In the genomic region with DNA sequence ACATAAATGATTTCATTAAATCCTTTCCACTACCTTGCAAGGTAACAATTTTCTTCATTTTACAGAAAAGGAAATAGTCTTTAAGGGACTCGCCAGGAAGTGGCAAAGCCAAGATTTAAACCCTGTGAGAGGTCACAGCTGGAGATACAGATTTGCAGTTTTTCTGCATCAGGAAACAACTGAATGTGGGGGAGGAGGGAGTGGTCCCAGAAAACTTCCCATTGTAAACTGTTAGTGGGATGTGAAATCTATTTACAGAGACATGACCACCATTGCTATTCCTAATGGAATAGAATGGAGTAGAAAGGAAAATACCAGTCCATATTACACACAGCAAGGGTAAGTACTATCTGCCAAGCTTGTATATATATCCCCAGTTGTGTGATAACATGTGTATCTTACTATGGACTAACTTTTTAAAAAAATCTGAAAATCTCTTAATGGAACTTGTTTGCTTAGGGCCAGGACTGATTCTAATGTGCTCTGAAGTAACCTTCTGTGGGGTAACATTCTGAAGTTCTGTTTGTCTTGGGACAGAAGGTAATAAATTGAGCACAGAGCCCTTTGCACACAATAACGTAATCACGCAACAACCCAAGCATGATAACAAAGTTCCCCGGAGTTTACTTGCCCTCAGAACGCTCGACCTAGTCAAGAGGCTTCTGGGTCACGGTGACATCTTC, we compare ENCODE assay signal across 14 cellular contexts. TPM values are rescaled to one million over a fixed set of nuclear protein-coding genes. Genes with fewer than 3 reads are reported as not detected.
A peak's percentile ranks its signal among the peaks of the same experiment; 100 is the strongest.
DNase-seq lines count a peak whose midpoint lies in the region; ATAC-seq and TF ChIP-seq lines count a peak whose summit lies in the region.
"Had no signal": no experiment of that assay in that cellular context is flagged by ENCODE, and none has a peak within 500 bp of the region (broad histone marks: within the 10 kb centered on the region; RNA-seq: fewer than 3 reads in every experiment).

No MANE protein-coding gene starts in this region.

- no peaks in the 10 kb centered on the region for H3K79me2 ChIP-seq in neural progenitor cell (ENCODE audit: low read depth)

- no peaks in the 10 kb centered on the region for H4K20me1 ChIP-seq in neural progenitor cell (ENCODE audit: low read depth)

- peaks cover 35% of the 10 kb centered on the region for H3K27me3 Mint-ChIP-seq in activated naive CD4-positive, alpha-beta T cell treated with anti-CD3 and anti-CD28 coated beads, Interleukin-2, amount 10 ng/mL, durations not matched to agents 7 days and 5 days
- no peaks in the 10 kb centered on the region for H3K27me3 Mint-ChIP-seq in activated naive CD4-positive, alpha-beta T cell treated with anti-CD3 and anti-CD28 coated beads for 36 hours (ENCODE audit: low read depth)
- H3K27me3 Mint-ChIP-seq in neural progenitor cell (ENCODE audit: insufficient read depth, low read depth) = peaks cover 12% of the 10 kb centered on the region

- no peak overlapping the region for H3K9ac ChIP-seq in neural progenitor cell

- no peak overlapping the region for H3K27ac ChIP-seq in neural progenitor cell
- peak overlapping the region in 1 of 2 donors; percentile 66 for H3K27ac ChIP-seq in aorta (ENCODE audit: low read depth in 1 of 2, low read length in 2 of 2)
- H3K27ac ChIP-seq: WERI-Rb-1 had no signal

- TF ChIP-seq CTCF in fibroblast of the aortic adventitia (IDR thresholded peaks at IDR 0.05; ENCODE audit: insufficient read depth, low read length) (no peak), neural progenitor cell (IDR thresholded peaks at IDR 0.05) (no peak)

- peak overlapping the region; percentile 12 for H3K4me2 ChIP-seq in neural progenitor cell

- H3K4me1 Mint-ChIP-seq in activated naive CD4-positive, alpha-beta T cell treated with anti-CD3 and anti-CD28 coated beads, Interleukin-2, amount 10 ng/mL, durations not matched to agents 7 days and 5 days = peaks cover 48% of the 10 kb centered on the region
- peaks cover 13% of the 10 kb centered on the region for H3K4me1 Mint-ChIP-seq in activated naive CD4-positive, alpha-beta T cell treated with anti-CD3 and anti-CD28 coated beads for 36 hours (ENCODE audit: low read depth)
- H3K4me1 Mint-ChIP-seq in neural progenitor cell = peaks cover 48% of the 10 kb centered on the region

- H3K4me1 ChIP-seq in neural progenitor cell = peaks cover 40% of the 10 kb centered on the region
- peaks cover 0 to 11% of the 10 kb centered on the region in 2 donors for H3K4me1 ChIP-seq in aorta (ENCODE audit: control insufficient read depth in 1 of 2, insufficient read depth in 2 of 2, low read length in 2 of 2)

- peaks cover 23% of the 10 kb centered on the region for H3F3A ChIP-seq in neural progenitor cell (ENCODE audit: low read depth)

- DNase-seq in activated naive CD4-positive, alpha-beta T cell treated with anti-CD3 and anti-CD28 coated beads, Interleukin-2, amount 10 ng/mL, durations not matched to agents 7 days and 5 days = no peak
- DNase-seq in activated naive CD4-positive, alpha-beta T cell treated with anti-CD3 and anti-CD28 coated beads for 36 hours = no peak
- peak; percentile 49 for DNase-seq in fibroblast of the aortic adventitia (ENCODE audit: low read depth)
- no peak for DNase-seq in neural progenitor cell (ENCODE audit: low spot score)
- no peak for DNase-seq in aorta
- no peak for DNase-seq in T-helper 2 cell
- no peak for DNase-seq in activated CD4-positive, CD25-positive, alpha-beta regulatory T cell (lab: John Stamatoyannopoulos, UW)
- DNase-seq: activated T-cell treated with anti-CD3 and anti-CD28 coated beads, Interleukin-2, amount 50 U/mL, for 24 hours; NCI-H1092 treated with DMSO at 0.1 percent for 48 hours; NCI-H524; retina; SHP77; WERI-Rb-1 had no signal

- H3K4me3 Mint-ChIP-seq in activated naive CD4-positive, alpha-beta T cell treated with anti-CD3 and anti-CD28 coated beads, Interleukin-2, amount 10 ng/mL, durations not matched to agents 7 days and 5 days = no peak overlapping the region
- no peak overlapping the region for H3K4me3 Mint-ChIP-seq in activated naive CD4-positive, alpha-beta T cell treated with anti-CD3 and anti-CD28 coated beads for 36 hours
- H3K4me3 Mint-ChIP-seq in neural progenitor cell = no peak overlapping the region
- H3K4me3 Mint-ChIP-seq: activated T-cell treated with anti-CD3 and anti-CD28 coated beads, Interleukin-2, amount 50 U/mL, for 24 hours had no signal

- peaks cover 12% of the 10 kb centered on the region for H3K9me3 Mint-ChIP-seq in activated naive CD4-positive, alpha-beta T cell treated with anti-CD3 and anti-CD28 coated beads, Interleukin-2, amount 10 ng/mL, durations not matched to agents 7 days and 5 days
- peaks cover 11% of the 10 kb centered on the region for H3K9me3 Mint-ChIP-seq in activated naive CD4-positive, alpha-beta T cell treated with anti-CD3 and anti-CD28 coated beads for 36 hours
- H3K9me3 Mint-ChIP-seq in neural progenitor cell = peaks cover 18% of the 10 kb centered on the region

- H3K4me3 ChIP-seq in fibroblast of the aortic adventitia (ENCODE audit: low read depth, low read length) (no peak overlapping the region), neural progenitor cell (no peak overlapping the region), aorta (ENCODE audit: low read length in 2 of 2) (no peak overlapping the region)

- H3K27me3 ChIP-seq in neural progenitor cell (no peaks in the 10 kb centered on the region), aorta (ENCODE audit: control insufficient read depth in 1 of 2, insufficient read depth in 2 of 2, low read length in 1 of 2) (no peaks in the 10 kb centered on the region)

- H3K9me3 ChIP-seq in neural progenitor cell (ENCODE audit: low read depth) = peaks cover 22% of the 10 kb centered on the region
- no peaks in the 10 kb centered on the region for H3K9me3 ChIP-seq in aorta (ENCODE audit: control insufficient read depth, low read length)

- 26 to 30% methylated on average over 7 of the region's 7 CpGs for WGBS in aorta, 2 donors

- peak overlapping the region; percentile 62 for H3K27ac Mint-ChIP-seq in activated naive CD4-positive, alpha-beta T cell treated with anti-CD3 and anti-CD28 coated beads, Interleukin-2, amount 10 ng/mL, durations not matched to agents 7 days and 5 days
- no peak overlapping the region for H3K27ac Mint-ChIP-seq in activated naive CD4-positive, alpha-beta T cell treated with anti-CD3 and anti-CD28 coated beads for 36 hours
- H3K27ac Mint-ChIP-seq in neural progenitor cell = peak overlapping the region; percentile 22
- H3K27ac Mint-ChIP-seq: activated T-cell treated with anti-CD3 and anti-CD28 coated beads, Interleukin-2, amount 50 U/mL, for 24 hours had no signal

- peaks cover 10% of the 10 kb centered on the region for H3K36me3 Mint-ChIP-seq in activated naive CD4-positive, alpha-beta T cell treated with anti-CD3 and anti-CD28 coated beads, Interleukin-2, amount 10 ng/mL, durations not matched to agents 7 days and 5 days
- H3K36me3 Mint-ChIP-seq in activated naive CD4-positive, alpha-beta T cell treated with anti-CD3 and anti-CD28 coated beads for 36 hours (ENCODE audit: low read depth) = peaks cover 3% of the 10 kb centered on the region
- peaks cover 5% of the 10 kb centered on the region for H3K36me3 Mint-ChIP-seq in neural progenitor cell

- no peak overlapping the region for H2AFZ ChIP-seq in neural progenitor cell (replicated peaks)

- peaks cover 6% of the 10 kb centered on the region for H3K36me3 ChIP-seq in neural progenitor cell
- H3K36me3 ChIP-seq in aorta (ENCODE audit: control insufficient read depth in 1 of 2, insufficient read depth in 2 of 2, low read length in 1 of 2) = no peaks in the 10 kb centered on the region
- H3K36me3 ChIP-seq: WERI-Rb-1 had no signal

- ATAC-seq in aorta (ENCODE audit: low FRiP score) (peak; percentile 50), GM19397 (IDR thresholded peaks at IDR 0.05; ENCODE audit: unreplicated experiment) (no peak)

- intact Hi-C loops in activated naive CD4-positive, alpha-beta T cell treated with anti-CD3 and anti-CD28 coated beads for 36 hours (cut with micrococcal nuclease) = no loop called here
- intact Hi-C loops in aorta (cut with DNase I) = no loop called here

- CTCF ChIA-PET in activated naive CD4-positive, alpha-beta T cell treated with anti-CD3 and anti-CD28 coated beads, Interleukin-2, amount 10 ng/mL, durations not matched to agents 7 days and 5 days (lab: Charles Lee) = no interaction called here
- CTCF ChIA-PET in activated naive CD4-positive, alpha-beta T cell treated with anti-CD3 and anti-CD28 coated beads for 36 hours (lab: Charles Lee) = no interaction called here

RNA-seq across cellular contexts. Expression of gene TSKU, which starts 10.9 kb away (rescaled TPM):
- under 1 TPM; 0.35 to 0.38 TPM for total RNA-seq in activated naive CD4-positive, alpha-beta T cell treated with anti-CD3 and anti-CD28 coated beads for 36 hours
- total RNA-seq in fibroblast of the aortic adventitia (ENCODE audit: low replicate concordance) (5.6 and 24.6 TPM in 2 replicates), neural progenitor cell (ENCODE audit: low replicate concordance) (7.1 and 22.8 TPM in 2 replicates), aorta (10 to 100 TPM; 27.5 to 31.5 TPM)
- polyA plus RNA-seq in aorta = 10 to 100 TPM in 1 of 2 donors, 1 to 10 TPM in 1; 5.2 to 10.0 TPM
